ENCODE assay signal across 17 cellular contexts in genomic region chr17:3903051-3903825, GRCh38. TPM values are rescaled to one million over a fixed set of nuclear protein-coding genes. Genes with fewer than 3 reads are reported as not detected.
A peak's percentile ranks its signal among the peaks of the same experiment; 100 is the strongest.
DNase-seq lines count a peak whose midpoint lies in the region; ATAC-seq, FAIRE-seq and TF ChIP-seq lines count a peak whose summit lies in the region.
"Had no signal": no experiment of that assay in that cellular context is flagged by ENCODE, and none has a peak within 500 bp of the region (broad histone marks: within the 10 kb centered on the region; RNA-seq: fewer than 3 reads in every experiment).

No MANE protein-coding gene starts in this region.

- H3K9me2 ChIP-seq in GM23248 (ENCODE audit: insufficient read depth), result no peaks in the 10 kb centered on the region

- H3K18ac ChIP-seq in H1 (ENCODE audit: extremely low read depth, low read length), result peak overlapping the region; percentile 98

- H3K4me1 ChIP-seq in BLaER1 treated with 17β-estradiol and CSF1 and Interleukin-3, amounts not matched to agents 10 nM and 100 nM, result peaks cover 20 to 76% (median 58%) of the 10 kb centered on the region in 10 experiments
- H3K4me1 ChIP-seq in HUES6 (ENCODE audit: control insufficient read depth, insufficient read depth, low read length), result peaks cover 23% of the 10 kb centered on the region
- peaks cover 0 to 31% (median 25%) of the 10 kb centered on the region in 4 experiments; a peak in 6 of 7 replicates for H3K4me1 ChIP-seq in H1 (replicated peaks in 1 of 4; ENCODE audit: control insufficient read depth in 3 of 4, insufficient read depth in 4 of 4, low read length in 3 of 4)
- H3K4me1 ChIP-seq in osteoblast (ENCODE audit: insufficient read depth, low read length), result no peaks in the 10 kb centered on the region
- no peaks in the 10 kb centered on the region for H3K4me1 ChIP-seq in GM23248 (ENCODE audit: insufficient read depth)

- no peak overlapping the region for H2AFZ ChIP-seq in H1 (ENCODE audit: low read length)
- no peak overlapping the region for H2AFZ ChIP-seq in osteoblast (ENCODE audit: low read length)
- no peak overlapping the region for H2AFZ ChIP-seq in GM23248

- no peaks in the 10 kb centered on the region for H3K79me1 ChIP-seq in H1 (ENCODE audit: low read depth, low read length)

- POLR2A ChIA-PET in H1 (lab: Charles Lee; ENCODE audit: partially characterized antibody), result interaction anchor here (1.2 to 3.8 kb wide), 5 partner anchors 9 to 61 kb away, joined by 3 to 22 read pairs (median 4); partner anchors contain the start of genes CAMKK1 and NCBP3

- H4K91ac ChIP-seq in H1 (replicated peaks; ENCODE audit: insufficient read length, low read length), result peak overlapping the region; percentile 38

- peak overlapping the region; percentile 2 to 87 (median 68); a peak in 19 of 22 replicates for H3K9ac ChIP-seq in BLaER1 treated with 17β-estradiol and CSF1 and Interleukin-3, amounts not matched to agents 10 nM and 100 nM
- H3K9ac ChIP-seq in HUES6 (ENCODE audit: low read length) (peak overlapping the region; percentile 15), H1 (replicated peaks in 1 of 4; ENCODE audit: extremely low read depth in 1 of 4, low read depth in 3 of 4, low read length in 3 of 4) (no peak overlapping the region), GM23248 (no peak overlapping the region)

- H4K8ac ChIP-seq in H1 (ENCODE audit: extremely low read depth, insufficient read depth, low read length), result peak overlapping the region; percentile 39

- peak overlapping the region; percentile 96 for H2BK12ac ChIP-seq in H1 (ENCODE audit: low read depth, low read length)

- peak overlapping the region in 8 of 10 experiments; percentile 11 to 64 (median 52); a peak in 12 of 20 replicates for H3K4me3 ChIP-seq in BLaER1 treated with 17β-estradiol and CSF1 and Interleukin-3, amounts not matched to agents 10 nM and 100 nM
- H3K4me3 ChIP-seq in HUES6 (ENCODE audit: low read depth, low read length) (no peak overlapping the region), H1 (ENCODE audit: extremely low read depth in 1 of 4, insufficient read depth in 2 of 4, low read depth in 3 of 4, low read length in 4 of 4) (no peak overlapping the region), osteoblast (ENCODE audit: insufficient read depth, low read length) (no peak overlapping the region), GM23248 (no peak overlapping the region)
- H3K4me3 ChIP-seq: Peyer's patch had no signal

- DNase-seq in H1 (ENCODE audit: low read depth in 1 of 2, low spot score in 2 of 2), result no peak
- peak; percentile 43 for DNase-seq in osteoblast (ENCODE audit: insufficient read length, low spot score, missing footprints)
- no peak for DNase-seq in AG20443 (ENCODE audit: low spot score)
- no peak for DNase-seq in GM23248
- no peak for DNase-seq in T1000 (lab: John Stamatoyannopoulos, UW)
- DNase-seq: DMS79 treated with DMSO at 0.1 percent for 48 hours, Karpas-422, NCI-H1048, NCI-H1436 treated with DMSO at 0.1 percent for 48 hours, NCI-H2029, NCI-H446 treated with DMSO at 0.1 percent for 48 hours, Peyer's patch had no signal

- peaks cover 0 to 55% (median 0%) of the 10 kb centered on the region in 11 experiments; a peak in 7 of 22 replicates for H4K20me1 ChIP-seq in BLaER1 treated with 17β-estradiol and CSF1 and Interleukin-3, amounts not matched to agents 10 nM and 100 nM
- H4K20me1 ChIP-seq in H1 (replicated peaks in 1 of 2; ENCODE audit: control insufficient read depth in 1 of 2, insufficient read depth in 2 of 2, low read length in 2 of 2) (no peaks in the 10 kb centered on the region), osteoblast (ENCODE audit: insufficient read depth, low read length) (no peaks in the 10 kb centered on the region), GM23248 (ENCODE audit: insufficient read depth) (no peaks in the 10 kb centered on the region)

- TF ChIP-seq CTCF in H1 (IDR thresholded peaks at IDR 0.05; ENCODE audit: control extremely low read depth in 1 of 3, insufficient read depth in 1 of 3, low read depth in 1 of 3, low read length in 3 of 3), result no peak
- no peak for TF ChIP-seq CTCF in osteoblast (IDR thresholded peaks at IDR 0.05; ENCODE audit: extremely low read depth, low read depth, low read length)

- H3K9me3 ChIP-seq in BLaER1 treated with 17β-estradiol and CSF1 and Interleukin-3, amounts not matched to agents 10 nM and 100 nM (replicated peaks in 1 of 11), result no peaks in the 10 kb centered on the region
- H3K9me3 ChIP-seq in HUES6 (ENCODE audit: control insufficient read depth, insufficient read depth, low read depth, low read length) (no peaks in the 10 kb centered on the region), H1 (ENCODE audit: insufficient read depth in 2 of 2, low read depth in 1 of 2, low read length in 1 of 2) (no peaks in the 10 kb centered on the region), osteoblast (ENCODE audit: low read depth, low read length) (no peaks in the 10 kb centered on the region), GM23248 (ENCODE audit: low read depth) (no peaks in the 10 kb centered on the region)
- H3K9me3 ChIP-seq: Peyer's patch had no signal

- no peak overlapping the region for H3K56ac ChIP-seq in H1 (replicated peaks; ENCODE audit: insufficient read length, low read depth, low read length)

- TF ChIP-seq EP300 in H1 (IDR thresholded peaks at IDR 0.05; ENCODE audit: borderline replicate concordance in 1 of 2, low read depth in 2 of 2, low read length in 2 of 2), result no peak

- H3K23me2 ChIP-seq in H1 (ENCODE audit: low read depth, low read length), result peaks cover 5% of the 10 kb centered on the region; the same call in 1 of the 2 replicates

- peak overlapping the region; percentile 70 for H2BK120ac ChIP-seq in H1 (replicated peaks; ENCODE audit: low read depth, low read length)

- H2BK20ac ChIP-seq in H1 (ENCODE audit: low read length), result peak overlapping the region; percentile 66; the same call in 1 of the 2 replicates

- no peak for TF ChIP-seq POLR2A in H1 (IDR thresholded peaks at IDR 0.05; ENCODE audit: control extremely low read depth in 1 of 2, low read depth in 2 of 2, low read length in 2 of 2)

- peaks cover 0 to 12% (median 0%) of the 10 kb centered on the region in 11 experiments; a peak in 1 of 22 replicates for H3K27me3 ChIP-seq in BLaER1 treated with 17β-estradiol and CSF1 and Interleukin-3, amounts not matched to agents 10 nM and 100 nM
- H3K27me3 ChIP-seq in HUES6 (ENCODE audit: control insufficient read depth, insufficient read depth, low read length) (no peaks in the 10 kb centered on the region), H1 (replicated peaks in 1 of 4; ENCODE audit: control insufficient read depth in 3 of 4, extremely low read depth in 1 of 4, insufficient read depth in 3 of 4, low read length in 3 of 4) (no peaks in the 10 kb centered on the region), osteoblast (ENCODE audit: insufficient read depth, low read length) (no peaks in the 10 kb centered on the region), GM23248 (replicated peaks; ENCODE audit: insufficient read depth) (no peaks in the 10 kb centered on the region)
- H3K27me3 ChIP-seq: Peyer's patch had no signal

- 80% methylated on average over 24 of the region's 25 CpGs; no CpG with 5 or more reads in 1 of the 2 experiments for WGBS in H1 (ENCODE audit: extremely low coverage in 1 of 2, insufficient coverage in 1 of 2, insufficient read length in 1 of 2, insufficient replicate concordance in 2 of 2, low coverage in 1 of 2, low lambda C conversion rate in 2 of 2, missing lambda C conversion rate in 1 of 2), 2 experiments
- 78 to 80% methylated on average over 24 to 25 of the region's 25 CpGs for WGBS in GM23248 (ENCODE audit: low coverage in 1 of 2, low lambda C conversion rate in 2 of 2, missing lambda C conversion rate in 2 of 2), 2 experiments

- TF ChIP-seq RAD21 in H1 (IDR thresholded peaks at IDR 0.05 in 1 of 2, conservative IDR thresholded peaks at IDR 0.05 in 1 of 2; ENCODE audit: low read depth in 2 of 2, low read length in 2 of 2), result no peak

- CTCF ChIA-PET in H1 (lab: Charles Lee; ENCODE audit: partially characterized antibody), result interaction anchor here (1.1 to 13.2 kb wide), 8 partner anchors 9 to 145 kb away, joined by 3 to 131 read pairs (median 11); partner anchors contain the start of genes CAMKK1 and NCBP3

- no peaks in the 10 kb centered on the region for H3F3A ChIP-seq in GM23248 (ENCODE audit: insufficient read depth)

- H3K4me2 ChIP-seq in BLaER1 treated with 17β-estradiol and CSF1 and Interleukin-3, amounts not matched to agents 10 nM and 100 nM, result peak overlapping the region; percentile 50 to 100 (median 96)
- H3K4me2 ChIP-seq in H1 (ENCODE audit: insufficient read depth in 1 of 2, low read depth in 2 of 2, low read length in 2 of 2) (peak overlapping the region; percentile 16 to 18; a peak in 2 of 4 replicates), osteoblast (ENCODE audit: insufficient read depth, low read length) (no peak overlapping the region), GM23248 (ENCODE audit: unreplicated experiment) (no peak overlapping the region)

- H3K79me2 ChIP-seq in H1 (ENCODE audit: control insufficient read depth in 1 of 2, insufficient read depth in 2 of 2, low read length in 2 of 2) (no peaks in the 10 kb centered on the region), osteoblast (ENCODE audit: insufficient read depth, low read length) (no peaks in the 10 kb centered on the region), GM23248 (ENCODE audit: insufficient read depth) (no peaks in the 10 kb centered on the region)

- peak overlapping the region; percentile 8; the same call in 1 of the 2 replicates for H2BK15ac ChIP-seq in H1 (ENCODE audit: low read length)

- H3K36me3 ChIP-seq in BLaER1 treated with 17β-estradiol and CSF1 and Interleukin-3, amounts not matched to agents 10 nM and 100 nM, result peaks cover 0 to 68% (median 22%) of the 10 kb centered on the region in 11 experiments; a peak in 15 of 22 replicates
- H3K36me3 ChIP-seq in HUES6 (ENCODE audit: control insufficient read depth, insufficient read depth, low read length) (no peaks in the 10 kb centered on the region), H1 (ENCODE audit: control insufficient read depth in 2 of 4, insufficient read depth in 4 of 4, low read length in 3 of 4) (0 out of 8 replicates have a peak, but pooled peaks cover 0 to 2% (median 0%) of the 10 kb centered on the region in 4 experiments), osteoblast (ENCODE audit: insufficient read depth, low read length) (no peaks in the 10 kb centered on the region), GM23248 (ENCODE audit: low read depth) (no peaks in the 10 kb centered on the region)
- H3K36me3 ChIP-seq: Peyer's patch had no signal

- H3K14ac ChIP-seq in H1 (ENCODE audit: insufficient read length), result no peak overlapping the region

- H2BK5ac ChIP-seq in H1 (ENCODE audit: low read depth, low read length), result peak overlapping the region; percentile 96; the same call in 1 of the 2 replicates

- H2AK5ac ChIP-seq in H1 (ENCODE audit: low read depth, low read length), result peak overlapping the region; percentile 49; the same call in 1 of the 2 replicates

- in situ Hi-C loops in GM23248 (cut with MboI), result no loop called here

- no peak for ATAC-seq in GM18498 (IDR thresholded peaks at IDR 0.05; ENCODE audit: unreplicated experiment)

- H3K27ac ChIP-seq in BLaER1 treated with 17β-estradiol and CSF1 and Interleukin-3, amounts not matched to agents 10 nM and 100 nM, result peak overlapping the region in 8 of 11 experiments; percentile 54 to 94 (median 86); a peak in 15 of 22 replicates
- H3K27ac ChIP-seq in HUES6 (ENCODE audit: low read depth, low read length) (no peak overlapping the region), H1 (ENCODE audit: low read depth, low read length) (no peak overlapping the region), osteoblast (ENCODE audit: low read depth, low read length) (no peak overlapping the region), GM23248 (no peak overlapping the region)

- no peak for FAIRE-seq in H1 (lab: Jason Lieb, UNC)

- no peak overlapping the region for H4K5ac ChIP-seq in H1 (ENCODE audit: insufficient read length, low read depth, low read length)

- H3K4ac ChIP-seq in H1 (replicated peaks; ENCODE audit: insufficient read length, low read depth, low read length), result peak overlapping the region; percentile 21

- H3K23ac ChIP-seq in H1 (ENCODE audit: insufficient read length), result no peak overlapping the region

RNA-seq across cellular contexts. Expression of gene CAMKK1, which starts 10.4 kb away (rescaled TPM):
- 7.6 and 8.5 TPM in 2 replicates for total RNA-seq in H1 (2021; fragmentation: NEBNext Ultra II Directional; extraction: Animal tissue kit (Norgen Biotek cat#: 25700))
- 7.1 and 10.4 TPM in 2 replicates for polyA plus RNA-seq in H1 (2011; rRNA removed)
- polyA plus RNA-seq in H1 (2011; cell fraction: cytosol; rRNA removed), result 10.4 TPM
- 19.7 TPM for polyA plus RNA-seq in H1 (2011; cell fraction: nucleus; rRNA removed)
- polyA plus RNA-seq in H1 (2012, experiment 1 of 2), result 7.4 to 9.0 TPM (median 8.4 TPM) in 4 replicates
- 5.3 TPM for polyA plus RNA-seq in H1 (2012, experiment 2 of 2)
- 5.0 TPM for polyA plus RNA-seq in H1 (2013, experiment 1 of 2)
- 4.8 TPM for polyA plus RNA-seq in H1 (2013, experiment 2 of 2)
- polyA minus RNA-seq in H1 (2011; rRNA and poly(A)+ RNA removed), result 7.3 and 9.5 TPM in 2 replicates
- 5.0 TPM for polyA minus RNA-seq in H1 (2011; cell fraction: cytosol; rRNA and poly(A)+ RNA removed)
- 7.9 TPM for polyA minus RNA-seq in H1 (2011; cell fraction: nucleus; rRNA and poly(A)+ RNA removed)
- 8.7 and 9.1 TPM in 2 replicates for total RNA-seq in osteoblast
- total RNA-seq in GM23248 (2014; rRNA removed; shearing (Covaris generic)), result 4.5 and 5.1 TPM in 2 replicates
- 4.0 and 4.1 TPM in 2 replicates for polyA plus RNA-seq in GM23248 (2016; fragmentation: Nextera tagmentation; extraction: Ambion mirVana)

RNA-seq across cellular contexts. Expression of gene P2RX1, which starts 13.0 kb away (rescaled TPM):
- 0.19 and 0.45 TPM in 2 replicates for total RNA-seq in H1 (2021; fragmentation: NEBNext Ultra II Directional; extraction: Animal tissue kit (Norgen Biotek cat#: 25700))
- polyA plus RNA-seq in H1 (2011; rRNA removed) (1.1 and 1.6 TPM in 2 replicates), GM23248 (2016; fragmentation: Nextera tagmentation; extraction: Ambion mirVana) (0.06 TPM in 1 of 2 replicates, not detected in the other)
- 1.2 TPM for polyA plus RNA-seq in H1 (2011; cell fraction: cytosol; rRNA removed)
- polyA plus RNA-seq in H1 (2011; cell fraction: nucleus; rRNA removed), result 4.8 TPM
- 0.48 to 1.1 TPM (median 0.83 TPM) in 4 replicates for polyA plus RNA-seq in H1 (2012, experiment 1 of 2)
- polyA plus RNA-seq in H1 (2012, experiment 2 of 2), result 0.29 TPM
- 0.83 TPM for polyA plus RNA-seq in H1 (2013, experiment 1 of 2)
- 0.64 TPM for polyA plus RNA-seq in H1 (2013, experiment 2 of 2)
- 0.51 and 1.0 TPM in 2 replicates for polyA minus RNA-seq in H1 (2011; rRNA and poly(A)+ RNA removed)
- 0.66 TPM for polyA minus RNA-seq in H1 (2011; cell fraction: cytosol; rRNA and poly(A)+ RNA removed)
- 1.1 TPM for polyA minus RNA-seq in H1 (2011; cell fraction: nucleus; rRNA and poly(A)+ RNA removed)
- under 0.01 TPM in 1 of 2 replicates, not detected in the other for total RNA-seq in osteoblast
- total RNA-seq in GM23248 (2014; rRNA removed; shearing (Covaris generic)), result not detected in 2 replicates
- total RNA-seq: MCF 10A, SK-MEL-5 had no signal

RNA-seq across cellular contexts. Expression of gene NCBP3, which starts 57.2 kb away (rescaled TPM):
- total RNA-seq in H1 (2021; fragmentation: NEBNext Ultra II Directional; extraction: Animal tissue kit (Norgen Biotek cat#: 25700)), result 46.1 and 47.9 TPM in 2 replicates
- polyA plus RNA-seq in H1 (2011; rRNA removed) (16.5 and 19.6 TPM in 2 replicates), GM23248 (2016; fragmentation: Nextera tagmentation; extraction: Ambion mirVana) (19.6 and 20.1 TPM in 2 replicates)
- polyA plus RNA-seq in H1 (2011; cell fraction: cytosol; rRNA removed), result 32.0 TPM
- polyA plus RNA-seq in H1 (2011; cell fraction: nucleus; rRNA removed), result 22.5 TPM
- polyA plus RNA-seq in H1 (2012, experiment 1 of 2), result 30.6 to 59.0 TPM (median 33.4 TPM) in 4 replicates
- 4.8 TPM for polyA plus RNA-seq in H1 (2012, experiment 2 of 2)
- 35.0 TPM for polyA plus RNA-seq in H1 (2013, experiment 1 of 2)
- polyA plus RNA-seq in H1 (2013, experiment 2 of 2), result 30.6 TPM
- polyA minus RNA-seq in H1 (2011; rRNA and poly(A)+ RNA removed), result 17.6 and 18.9 TPM in 2 replicates
- 8.6 TPM for polyA minus RNA-seq in H1 (2011; cell fraction: cytosol; rRNA and poly(A)+ RNA removed)
- 30.1 TPM for polyA minus RNA-seq in H1 (2011; cell fraction: nucleus; rRNA and poly(A)+ RNA removed)
- 21.4 and 24.2 TPM in 2 replicates for total RNA-seq in osteoblast
- 16.6 and 25.3 TPM in 2 replicates for total RNA-seq in GM23248 (2014; rRNA removed; shearing (Covaris generic))

Comparison
In these comparisons a context has a peak if more than half of its experiments do, and no peak if none do; other contexts are left out.
1. H3K27ac ChIP-seq: peak in BLaER1 treated with 17β-estradiol and CSF1 and Interleukin-3, amounts not matched to agents 10 nM and 100 nM (8 of 11); none in HUES6 (single experiment), H1 (single experiment), osteoblast (single experiment) and GM23248 (single experiment).
2. H3K4me2 ChIP-seq: peak in BLaER1 treated with 17β-estradiol and CSF1 and Interleukin-3, amounts not matched to agents 10 nM and 100 nM (11 of 11) and H1 (2 of 2); none in osteoblast (single experiment) and GM23248 (single experiment).
3. H3K4me3 ChIP-seq: peak in BLaER1 treated with 17β-estradiol and CSF1 and Interleukin-3, amounts not matched to agents 10 nM and 100 nM (8 of 10); none in HUES6 (single experiment), H1 (0 of 4), osteoblast (single experiment) and GM23248 (single experiment).
4. H3K9ac ChIP-seq: peak in BLaER1 treated with 17β-estradiol and CSF1 and Interleukin-3, amounts not matched to agents 10 nM and 100 nM (11 of 11) and HUES6 (single experiment); none in H1 (0 of 4) and GM23248 (single experiment).